In genomic region chr17:43832168-43832975, GRCh38 we compare ENCODE assay signal across 1 cellular context.
TF ChIP-seq lines count a peak whose summit lies in the region.

No MANE protein-coding gene starts in this region.

TF ChIP-seq in HEK293, 187 proteins besides CTCF, POLR2A, EP300 and RAD21 (continued from another document):
- 0 out of 2 replicates have a peak, but pooled peaks have one; percentile 30 for TF ChIP-seq ZFP37 (tag by site-specific recombination; IDR thresholded peaks at IDR 0.05)
- peak; percentile 58 for TF ChIP-seq ZNF335 (tag by site-specific recombination; conservative IDR thresholded peaks at IDR 0.05)
